In the genomic region with DNA sequence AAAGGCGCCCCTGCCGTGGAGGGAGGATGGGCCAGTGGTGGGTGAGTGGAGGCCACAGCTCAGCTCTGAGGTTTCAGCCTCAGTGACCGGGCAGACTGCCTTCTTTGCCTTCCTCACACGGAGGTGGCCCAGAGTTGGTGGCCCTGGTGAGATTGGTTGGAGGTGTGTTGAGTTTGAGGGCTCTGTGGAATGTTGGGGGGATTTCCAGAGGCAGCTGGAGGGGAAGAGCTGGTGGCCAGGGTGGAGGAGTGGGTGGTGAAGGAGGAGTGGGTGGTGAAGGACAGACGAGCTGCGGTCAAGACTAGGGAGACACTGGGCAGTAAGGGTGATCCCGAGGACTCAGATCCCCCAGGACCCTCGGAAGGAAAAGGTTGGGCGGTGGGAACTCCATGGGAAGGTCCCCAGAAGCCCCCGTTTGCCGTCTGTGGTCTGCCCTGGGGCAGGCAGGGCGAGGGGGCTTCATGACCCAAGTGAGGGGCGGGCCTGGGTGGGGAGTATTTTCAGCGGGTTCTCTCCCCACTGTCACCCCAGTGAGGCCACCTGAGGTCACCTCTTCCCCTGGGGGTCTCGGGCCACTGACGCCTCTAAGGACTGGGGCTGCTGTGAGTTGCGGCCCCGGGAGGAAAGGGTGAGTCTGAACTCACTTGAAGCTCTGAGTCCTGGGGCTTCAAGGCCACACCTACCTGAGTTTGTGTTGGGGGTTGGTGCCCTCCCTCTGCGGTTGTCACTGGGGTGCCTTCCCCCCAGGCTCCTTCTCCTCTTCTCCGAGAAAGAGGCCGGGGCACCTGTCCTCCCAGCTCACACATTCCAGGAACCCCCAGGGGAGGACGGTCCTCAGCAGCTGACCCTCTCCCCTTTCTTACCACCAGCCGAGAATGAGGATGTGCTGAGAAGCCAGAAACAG, we compare ENCODE assay signal across 8 cellular contexts.
DNase-seq lines count a peak whose midpoint lies in the region; ATAC-seq lines count a peak whose summit lies in the region.

No MANE protein-coding gene starts in this region.

- in situ Hi-C loops in ACHN (cut with HindIII; ENCODE audit: low pct_ligation_motif_present, low pct_unique_long_range_greater_than_20kb, low sequenced_read_pairs) = no loop called here

- ATAC-seq in GM19351 (IDR thresholded peaks at IDR 0.05; ENCODE audit: unreplicated experiment) = peak; percentile 30
- no peak for ATAC-seq in GM19023 (IDR thresholded peaks at IDR 0.05; ENCODE audit: unreplicated experiment)

- DNase-seq in activated CD4-positive, alpha-beta T cell treated with anti-CD3 and anti-CD28 coated beads for 4 hours = peak; percentile 57 to 63
- peak; percentile 49 for DNase-seq in effector CD4-positive, alpha-beta T cell
- DNase-seq in stimulated activated CD8-positive, alpha-beta memory T cell treated with anti-CD3 and anti-CD28 coated beads, Interleukin-4, amount 100 ng/mL, for 24 hours (ENCODE audit: low read depth) = peak; percentile 57
- DNase-seq in ACHN = no peak
- DNase-seq in NCI-H2171 treated with DMSO at 0.1 percent for 48 hours (lab: John Stamatoyannopoulos, UW) = no peak
- DNase-seq in DMS 273 (lab: John Stamatoyannopoulos, UW; ENCODE audit: unreplicated experiment) = no peak

Comparison
In these comparisons a context has a peak if more than half of its experiments do, and no peak if none do; other contexts are left out.
1. DNase-seq: peak in activated CD4-positive, alpha-beta T cell treated with anti-CD3 and anti-CD28 coated beads for 4 hours (2 of 2), effector CD4-positive, alpha-beta T cell (single experiment) and stimulated activated CD8-positive, alpha-beta memory T cell treated with anti-CD3 and anti-CD28 coated beads, Interleukin-4, amount 100 ng/mL, for 24 hours (single experiment); none in ACHN (single experiment), NCI-H2171 treated with DMSO at 0.1 percent for 48 hours (single experiment) and DMS 273 (single experiment).